ENCODE assay signal across 22 cellular contexts in the genomic region with DNA sequence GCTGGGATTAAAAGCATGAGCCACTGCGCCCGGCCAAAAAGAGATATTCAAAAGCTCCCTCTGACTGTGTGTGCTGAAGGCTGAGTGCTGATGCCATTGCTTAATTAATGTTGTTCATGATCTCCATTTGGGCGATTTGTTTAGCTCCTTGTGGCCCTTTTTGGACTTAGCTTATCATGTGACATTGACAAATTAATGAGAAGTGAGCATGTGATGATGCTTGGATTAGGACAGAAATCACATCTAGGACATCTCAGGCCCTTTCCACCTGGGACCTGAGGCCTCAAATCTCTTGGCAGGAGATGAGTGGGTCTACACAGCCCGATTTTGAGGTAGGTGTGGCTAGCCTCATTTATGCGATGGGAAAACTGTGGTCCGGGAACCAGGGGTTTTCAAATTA. TPM values are rescaled to one million over a fixed set of nuclear protein-coding genes. Genes with fewer than 3 reads are reported as not detected.
DNase-seq lines count a peak whose midpoint lies in the region; ATAC-seq, FAIRE-seq and TF ChIP-seq lines count a peak whose summit lies in the region.
"Had no signal": no experiment of that assay in that cellular context is flagged by ENCODE, and none has a peak within 500 bp of the region (broad histone marks: within the 10 kb centered on the region; RNA-seq: fewer than 3 reads in every experiment).

No MANE protein-coding gene starts in this region.

- TF ChIP-seq RAD21 in liver (IDR thresholded peaks at IDR 0.05) (no peak), HepG2 (CRISPR knock-in tag; IDR thresholded peaks at IDR 0.05) (no peak)

- H3K27ac ChIP-seq in liver (ENCODE audit: low read depth in 1 of 2, low read length in 2 of 2) (peak overlapping the region; percentile 80 to 88), HepG2 (ENCODE audit: extremely low read length, insufficient read depth, low read length) (no peak overlapping the region), esophagus squamous epithelium (peak overlapping the region; percentile 65 to 93 (median 84)), pancreas (peak overlapping the region; percentile 63 to 92 (median 80))
- H3K27ac ChIP-seq: ovary had no signal

- H3K9me3 ChIP-seq in liver (ENCODE audit: control insufficient read depth in 4 of 4, low read length in 3 of 4) (no peaks in the 10 kb centered on the region), HepG2 (ENCODE audit: low read length) (no peaks in the 10 kb centered on the region), esophagus squamous epithelium (no peaks in the 10 kb centered on the region), pancreas (no peaks in the 10 kb centered on the region)

- no peak overlapping the region for H3K4me2 ChIP-seq in HepG2 (ENCODE audit: low read depth, low read length)

- intact Hi-C loops in HepG2 (cut with micrococcal nuclease; ENCODE audit: unreplicated experiment) = no loop called here
- intact Hi-C loops in esophagus squamous epithelium (cut with DNase I) = no loop called here
- intact Hi-C loops in pancreas (cut with DNase I) = no loop called here

- TF ChIP-seq POLR2A in HepG2 (IDR thresholded peaks at IDR 0.05; ENCODE audit: insufficient read depth in 1 of 2, low read depth in 2 of 2, low read length in 2 of 2) (no peak), esophagus squamous epithelium (IDR thresholded peaks at IDR 0.05) (no peak)

- H3K79me2 ChIP-seq in HepG2 (ENCODE audit: insufficient read depth, low read length) = no peaks in the 10 kb centered on the region

- POLR2A ChIA-PET in HepG2 (lab: Yijun Ruan, JAX) = no interaction called here

- TF ChIP-seq EP300 in HepG2 (IDR thresholded peaks at IDR 0.05; ENCODE audit: low read depth in 2 of 2, low read length in 2 of 2) (no peak), HepG2 (CRISPR knock-in tag; IDR thresholded peaks at IDR 0.05; ENCODE audit: borderline replicate concordance) (no peak)

- CTCF ChIA-PET in HepG2 (lab: Yijun Ruan, JAX; ENCODE audit: low intra/inter-chr PET ratio, low total read pairs) = no interaction called here

- TF ChIP-seq CTCF in liver (IDR thresholded peaks at IDR 0.05; ENCODE audit: low read depth, low read length, missing input control) (no peak), HepG2 (CRISPR knock-in tag; IDR thresholded peaks at IDR 0.05) (no peak), esophagus squamous epithelium (IDR thresholded peaks at IDR 0.05) (no peak), pancreas (IDR thresholded peaks at IDR 0.05) (no peak)

- no TSS peak for BruUV-seq in HepG2 (replicated peaks; lab: Mats Ljungman, UMichigan)

- H3K36me3 ChIP-seq in liver (ENCODE audit: control insufficient read depth in 4 of 4, insufficient read depth in 3 of 4, low read depth in 1 of 4, low read length in 3 of 4) (no peaks in the 10 kb centered on the region), HepG2 (replicated peaks in 1 of 2; ENCODE audit: control insufficient read depth in 1 of 2, insufficient read depth in 2 of 2, low read length in 2 of 2) (no peaks in the 10 kb centered on the region), esophagus squamous epithelium (no peaks in the 10 kb centered on the region), pancreas (no peaks in the 10 kb centered on the region)
- H3K36me3 ChIP-seq: ovary had no signal

- H2AFZ ChIP-seq in HepG2 (ENCODE audit: low read length) = no peak overlapping the region

- peaks cover 0 to 5% (median 0%) of the 10 kb centered on the region in 4 donors for H3K27me3 ChIP-seq in liver (ENCODE audit: control insufficient read depth in 4 of 4, insufficient read depth in 4 of 4, low read length in 3 of 4)
- H3K27me3 ChIP-seq in HepG2 (ENCODE audit: control insufficient read depth in 1 of 2, insufficient read depth in 2 of 2, low read length in 2 of 2) = no peaks in the 10 kb centered on the region
- H3K27me3 ChIP-seq in esophagus squamous epithelium = no peaks in the 10 kb centered on the region
- no peaks in the 10 kb centered on the region for H3K27me3 ChIP-seq in pancreas
- H3K27me3 ChIP-seq: ovary had no signal

- in situ Hi-C loops in HepG2 (cut with HindIII; ENCODE audit: extremely low pct_ligation_motif_present, low pct_unique_long_range_greater_than_20kb) = no loop called here

- peaks cover 4 to 34% (median 24%) of the 10 kb centered on the region in 4 donors for H3K4me1 ChIP-seq in liver (ENCODE audit: control insufficient read depth in 4 of 4, insufficient read depth in 4 of 4, low read length in 3 of 4)
- peaks cover 49% of the 10 kb centered on the region for H3K4me1 ChIP-seq in HepG2 (ENCODE audit: insufficient read depth, low read length)
- H3K4me1 ChIP-seq in esophagus squamous epithelium = peaks cover 8 to 100% (median 32%) of the 10 kb centered on the region in 3 donors
- H3K4me1 ChIP-seq in pancreas = peaks cover 43 to 58% (median 45%) of the 10 kb centered on the region in 3 donors

- FAIRE-seq in HepG2 (lab: Jason Lieb, UNC) (no peak), pancreas (lab: Jason Lieb, UNC) (no peak)
- FAIRE-seq: GM12878 had no signal

- H3K9ac ChIP-seq in liver (ENCODE audit: low read depth in 1 of 2, low read length in 2 of 2) = no peak overlapping the region
- no peak overlapping the region for H3K9ac ChIP-seq in HepG2 (ENCODE audit: insufficient read depth, low read depth, low read length)

- WGBS in liver = 64% methylated on average over 6 of the region's 6 CpGs
- 89% methylated on average over 6 of the region's 6 CpGs for WGBS in HepG2 (ENCODE audit: low lambda C conversion rate)
- 44 to 48% methylated on average over 3 to 6 of the region's 6 CpGs for WGBS in esophagus squamous epithelium, 2 donors
- WGBS in pancreas, 2 donors = 15 to 18% methylated on average over 6 of the region's 6 CpGs

- DNase-seq in HepG2 (ENCODE audit: low spot score) (no peak), esophagus squamous epithelium (lab: John Stamatoyannopoulos, UW) (no peak), pancreas (no peak), SIG-M5 (lab: John Stamatoyannopoulos, UW) (no peak), NCI-H2227 treated with DMSO at 0.1 percent for 48 hours (lab: John Stamatoyannopoulos, UW) (no peak)
- DNase-seq: activated CD4-positive, alpha-beta T cell treated with anti-CD3 and anti-CD28 coated beads, Interleukin-2, amount 50 U/mL, for 1 hour; activated effector memory CD4-positive, alpha-beta T cell treated with anti-CD3 and anti-CD28 coated beads, Interleukin-2, amount 50 U/mL, for 16 hours; left ventricle myocardium superior; naive B cell; NCI-H1048; NCI-H524 treated with DMSO at 0.1 percent for 48 hours; ovary; SHP77 treated with DMSO at 0.1 percent for 48 hours; stimulated activated CD4-positive, alpha-beta T cell treated with anti-CD3 and anti-CD28 coated beads, Interleukin-2, amount 100 ng/mL, for 48 hours; stimulated activated naive CD8-positive, alpha-beta T cell treated with anti-CD3 and anti-CD28 coated beads, Interleukin-15, amount 100 ng/mL, for 72 hours; T-helper 1 cell had no signal

- peak overlapping the region; percentile 0 to 20 (median 12) for H3K4me3 ChIP-seq in liver (ENCODE audit: low read depth in 1 of 3, low read length in 3 of 3)
- no peak overlapping the region for H3K4me3 ChIP-seq in HepG2 (replicated peaks in 1 of 3; ENCODE audit: insufficient read depth in 1 of 3, low read depth in 2 of 3, low read length in 3 of 3)
- H3K4me3 ChIP-seq in esophagus squamous epithelium = peak overlapping the region in 3 of 4 donors; percentile 23 to 38 (median 32)
- peak overlapping the region in 2 of 4 donors; percentile 17 to 28 for H3K4me3 ChIP-seq in pancreas
- H3K4me3 ChIP-seq: GM12878, ovary had no signal

- H4K20me1 ChIP-seq in HepG2 (ENCODE audit: insufficient read depth, low read length) = no peaks in the 10 kb centered on the region

- ATAC-seq in HepG2 (no peak), pancreas (no peak), GM19328 (IDR thresholded peaks at IDR 0.05; ENCODE audit: unreplicated experiment) (no peak), GM21390 (IDR thresholded peaks at IDR 0.05; ENCODE audit: unreplicated experiment) (no peak)
- ATAC-seq: GM12878; left ventricle myocardium superior; stimulated activated naive CD8-positive, alpha-beta T cell treated with anti-CD3 and anti-CD28 coated beads, Interleukin-15, amount 100 ng/mL, for 72 hours had no signal

TF ChIP-seq in liver, 16 proteins besides CTCF, POLR2A, EP300 and RAD21 (continues in another document):
- TF ChIP-seq HNF4A (conservative IDR thresholded peaks at IDR 0.05) (no peak), SP1 (IDR thresholded peaks at IDR 0.05) (no peak)

TF ChIP-seq in HepG2, 621 proteins besides CTCF, POLR2A, EP300 and RAD21:
- TF ChIP-seq TSC22D2 (CRISPR knock-in tag; IDR thresholded peaks at IDR 0.05; ENCODE audit: borderline replicate concordance) (no peak), ZNF510 (CRISPR knock-in tag; IDR thresholded peaks at IDR 0.05; ENCODE audit: low read depth) (no peak), ZNF780A (CRISPR knock-in tag; IDR thresholded peaks at IDR 0.05) (no peak)

RNA-seq across cellular contexts. Expression of gene EHF, which starts 10.4 kb away (rescaled TPM):
- total RNA-seq in liver = 1 to 10 TPM; 1.1 to 5.9 TPM
- 1 to 10 TPM in 1 of 2 donors, under 1 TPM in 1; 0.85 to 4.1 TPM for polyA plus RNA-seq in liver
- 0.24 and 0.46 TPM in 2 replicates for total RNA-seq in HepG2 (2016; rRNA removed; fragmentation: Illumina TruSeq; extraction: Trizol)
- total RNA-seq in HepG2 (2016; cell fraction: cytosol; rRNA removed; fragmentation: Illumina TruSeq; extraction: Trizol; ENCODE audit: low read depth) = not detected in 2 replicates
- total RNA-seq in HepG2 (2016; cell fraction: insoluble cytoplasmic fraction; rRNA removed; fragmentation: Illumina TruSeq; extraction: Trizol) = 0.19 and 0.65 TPM in 2 replicates
- 0.09 and 0.24 TPM in 2 replicates for total RNA-seq in HepG2 (2016; cell fraction: membrane; rRNA removed; fragmentation: Illumina TruSeq; extraction: Trizol)
- 0.22 and 0.28 TPM in 2 replicates for total RNA-seq in HepG2 (2016; cell fraction: nucleus; rRNA removed; fragmentation: Illumina TruSeq; extraction: Trizol)
- polyA plus RNA-seq in HepG2 (2011; rRNA removed) = 0.04 TPM in 1 of 2 replicates, not detected in the other
- polyA plus RNA-seq in HepG2 (2011; cell fraction: cytosol; rRNA removed) = 0.08 TPM in 1 of 2 replicates, not detected in the other
- 0.07 TPM in 1 of 2 replicates, not detected in the other for polyA plus RNA-seq in HepG2 (2011; cell fraction: nucleus; rRNA removed)
- polyA plus RNA-seq in HepG2 (2012) = not detected in 2 replicates
- polyA plus RNA-seq in HepG2 (2016; cell fraction: cytosol; fragmentation: Illumina TruSeq; extraction: Trizol; ENCODE audit: low read depth) = 0.06 and 0.17 TPM in 2 replicates
- 0.13 and 0.40 TPM in 2 replicates for polyA plus RNA-seq in HepG2 (2016; cell fraction: insoluble cytoplasmic fraction; fragmentation: Illumina TruSeq; extraction: Trizol; ENCODE audit: low read depth)
- 0.13 TPM in 1 of 2 replicates, not detected in the other for polyA plus RNA-seq in HepG2 (2016; cell fraction: membrane; fragmentation: Illumina TruSeq; extraction: Trizol; ENCODE audit: low read depth)
- polyA plus RNA-seq in HepG2 (2016; cell fraction: nucleus; fragmentation: Illumina TruSeq; extraction: Trizol; ENCODE audit: insufficient read depth, low read depth) = 0.28 and 0.30 TPM in 2 replicates
- polyA minus RNA-seq in HepG2 (2011; rRNA and poly(A)+ RNA removed; ENCODE audit: low replicate concordance) = 0.06 and 0.65 TPM in 2 replicates
- polyA minus RNA-seq in HepG2 (2011; cell fraction: cytosol; rRNA and poly(A)+ RNA removed) = not detected in 2 replicates
- 0.25 and 0.39 TPM in 2 replicates for polyA minus RNA-seq in HepG2 (2011; cell fraction: nucleus; rRNA and poly(A)+ RNA removed)
- total RNA-seq in esophagus squamous epithelium = 100 to 1,000 TPM; 265 to 388 (median 325) TPM
- total RNA-seq in pancreas = 10 to 100 TPM; 22.4 to 58.2 (median 33.5) TPM
- polyA plus RNA-seq in pancreas = 10 to 100 TPM in 1 of 2 donors, 1 to 10 TPM in 1; 7.7 to 14.1 TPM
- total RNA-seq: dermis microvascular lymphatic vessel endothelial cell, skeletal muscle tissue had no signal

Comparison
In these comparisons a context has a peak if more than half of its experiments do, and no peak if none do; other contexts are left out.
1. H3K4me3 ChIP-seq: peak in liver (3 of 3) and esophagus squamous epithelium (3 of 4); none in HepG2 (0 of 3).
2. RNA of gene EHF, which starts 10.4 kb away (total RNA-seq): 265 to 388 TPM in esophagus squamous epithelium; 22.4 to 58.2 TPM in pancreas, 1.1 to 5.9 TPM in liver and 0.09 to 0.65 TPM in HepG2; every median in the first group is over 4 times any median in the second.